37 cellular contexts compared by ENCODE assay signal in genomic region chr12:131163189-131163738, GRCh38.
"Had no signal": no experiment of that assay in that cellular context is flagged by ENCODE, and none has a peak within 500 bp of the region (broad histone marks: within the 10 kb centered on the region; RNA-seq: fewer than 3 reads in every experiment).

No MANE protein-coding gene starts in this region.

- H3K4me1 ChIP-seq: Peyer's patch, SJSA1 had no signal

- H3K27ac ChIP-seq: brain microvascular endothelial cell, Peyer's patch, SJSA1 had no signal

- DNase-seq: activated B cell treated with CpG ODN at 0.5 μM for 24 hours; activated CD4-positive, alpha-beta memory T cell treated with anti-CD3 and anti-CD28 coated beads for 36 hours; activated CD4-positive, alpha-beta T cell treated with anti-CD3 and anti-CD28 coated beads for 4 hours; activated CD4-positive, alpha-beta T cell treated with anti-CD3 and anti-CD28 coated beads, Interleukin-2, amount 50 U/mL, for 1 hour; activated CD4-positive, CD25-positive, alpha-beta regulatory T cell treated with anti-CD3 and anti-CD28 coated beads, Interleukin-2, amount 50 U/mL, for 72 hours; activated CD8-positive, alpha-beta memory T cell treated with anti-CD3 and anti-CD28 coated beads, Interleukin-2, amount 50 U/mL, for 4 hours; activated gamma-delta T cell treated with Interleukin-2 at 50 U/mL for 16 hours; activated naive CD4-positive, alpha-beta T cell treated with anti-CD3 and anti-CD28 coated beads for 36 hours; activated T-cell treated with anti-CD3 and anti-CD28 coated beads for 4 hours; activated T-cell treated with anti-CD3 and anti-CD28 coated beads, Interleukin-2, amount 50 U/mL, for 4 hours; amniotic stem cell; aorta; brain microvascular endothelial cell; central memory CD4-positive, alpha-beta T cell; Kasumi-1; KG1; MM.1S; MV-4-11; NCI-H1092; NCI-H1436 treated with DMSO at 0.1 percent for 48 hours; NCI-H1694 treated with DMSO at 0.1 percent for 48 hours; NCI-H2029; NCI-H2107; NCI-H2171 treated with DMSO at 0.1 percent for 48 hours; NCI-H345; NCI-H524 treated with DMSO at 0.1 percent for 48 hours; NK-92 treated with Interleukin-12 subunit alpha and Interleukin-12 subunit beta, amount 100 ng/mL, for 24 hours; PC-3; Peyer's patch; RPMI8226; SHP77 treated with DMSO at 0.1 percent for 48 hours had no signal

- H3K27me3 ChIP-seq: brain microvascular endothelial cell, Peyer's patch, SJSA1 had no signal

- H3K9ac ChIP-seq: SK-N-SH had no signal

- H3K36me3 Mint-ChIP-seq: activated CD4-positive, alpha-beta memory T cell treated with anti-CD3 and anti-CD28 coated beads for 36 hours; activated naive CD4-positive, alpha-beta T cell treated with anti-CD3 and anti-CD28 coated beads, Interleukin-2, amount 50 U/mL, for 72 hours had no signal

- H3K4me2 ChIP-seq: SK-N-SH had no signal

- H3K4me1 Mint-ChIP-seq: activated B cell treated with CpG ODN at 0.5 μM for 24 hours had no signal

- H3K9me3 ChIP-seq: Peyer's patch, SJSA1, SK-N-SH had no signal

- H3K27ac Mint-ChIP-seq: activated B cell treated with CpG ODN at 0.5 μM for 24 hours; activated CD4-positive, alpha-beta memory T cell treated with anti-CD3 and anti-CD28 coated beads for 36 hours; activated naive CD4-positive, alpha-beta T cell treated with anti-CD3 and anti-CD28 coated beads for 36 hours; activated naive CD4-positive, alpha-beta T cell treated with anti-CD3 and anti-CD28 coated beads, Interleukin-2, amount 50 U/mL, for 72 hours; activated T-helper 1 cell treated with anti-CD3 and anti-CD28 coated beads, Interleukin-12 subunit alpha, Interleukin-12 subunit beta, Interleukin-2, Interleukin-4 antibody, amounts not matched to agents 30 ng/mL and 10 ng/mL and 1 ng/mL, durations not matched to agents 14 hours and 24 hours and 36 hours; T-helper 1 cell treated with Interleukin-12 subunit alpha and Interleukin-12 subunit beta and Interleukin-4 antibody, amounts not matched to agents 30 μg/mL and 1 μg/mL, for 36 hours; T-helper 2 cell treated with Interferon-gamma antibody and Interleukin-4, amounts not matched to agents 5 μg/mL and 100 μg/mL, for 36 hours had no signal

- H3K4me3 Mint-ChIP-seq: activated B cell treated with CpG ODN at 0.5 μM for 24 hours; activated CD4-positive, alpha-beta memory T cell treated with anti-CD3 and anti-CD28 coated beads for 36 hours; activated naive CD4-positive, alpha-beta T cell treated with anti-CD3 and anti-CD28 coated beads for 36 hours; activated T-cell treated with anti-CD3 and anti-CD28 coated beads, Interleukin-2, amount 50 U/mL, for 4 hours; activated T-helper 1 cell treated with anti-CD3 and anti-CD28 coated beads, Interleukin-12 subunit alpha, Interleukin-12 subunit beta, Interleukin-2, Interleukin-4 antibody, amounts not matched to agents 30 ng/mL and 10 ng/mL and 1 ng/mL, durations not matched to agents 14 hours and 24 hours and 36 hours; T-helper 1 cell treated with Interleukin-12 subunit alpha and Interleukin-12 subunit beta and Interleukin-4 antibody, amounts not matched to agents 30 μg/mL and 1 μg/mL, for 36 hours; T-helper 2 cell treated with Interferon-gamma antibody and Interleukin-4, amounts not matched to agents 5 μg/mL and 100 μg/mL, for 36 hours had no signal

- H3K36me3 ChIP-seq: brain microvascular endothelial cell, Peyer's patch, SJSA1 had no signal

- H3K9me3 Mint-ChIP-seq: activated B cell treated with CpG ODN at 0.5 μM for 24 hours; activated CD4-positive, alpha-beta memory T cell treated with anti-CD3 and anti-CD28 coated beads for 36 hours; activated naive CD4-positive, alpha-beta T cell treated with anti-CD3 and anti-CD28 coated beads for 36 hours; activated naive CD4-positive, alpha-beta T cell treated with anti-CD3 and anti-CD28 coated beads, Interleukin-2, amount 50 U/mL, for 72 hours; activated T-cell treated with anti-CD3 and anti-CD28 coated beads, Interleukin-2, amount 50 U/mL, for 4 hours; activated T-helper 1 cell treated with anti-CD3 and anti-CD28 coated beads, Interleukin-12 subunit alpha, Interleukin-12 subunit beta, Interleukin-2, Interleukin-4 antibody, amounts not matched to agents 30 ng/mL and 10 ng/mL and 1 ng/mL, durations not matched to agents 14 hours and 24 hours and 36 hours; T-helper 1 cell treated with Interleukin-12 subunit alpha and Interleukin-12 subunit beta and Interleukin-4 antibody, amounts not matched to agents 30 μg/mL and 1 μg/mL, for 36 hours; T-helper 2 cell treated with Interferon-gamma antibody and Interleukin-4, amounts not matched to agents 5 μg/mL and 100 μg/mL, for 36 hours had no signal

- H3K4me3 ChIP-seq: Peyer's patch, SJSA1 had no signal
